ENCODE assay signal across 21 cellular contexts in genomic region chr22:25748140-25748539, GRCh38. TPM values are rescaled to one million over a fixed set of nuclear protein-coding genes. Genes with fewer than 3 reads are reported as not detected.
A peak's percentile ranks its signal among the peaks of the same experiment; 100 is the strongest.
DNase-seq lines count a peak whose midpoint lies in the region; ATAC-seq, FAIRE-seq and TF ChIP-seq lines count a peak whose summit lies in the region.
"Had no signal": no experiment of that assay in that cellular context is flagged by ENCODE, and none has a peak within 500 bp of the region (broad histone marks: within the 10 kb centered on the region; RNA-seq: fewer than 3 reads in every experiment).

No MANE protein-coding gene starts in this region.

- DNase-seq in activated naive CD4-positive, alpha-beta T cell treated with anti-CD3 and anti-CD28 coated beads, Interleukin-2, amount 50 U/mL, for 72 hours (ENCODE audit: low spot score in 2 of 2) = no peak
- DNase-seq in activated naive CD4-positive, alpha-beta T cell (lab: John Stamatoyannopoulos, UW) = no peak
- DNase-seq in MV-4-11 (lab: John Stamatoyannopoulos, UW) (peak; percentile 14), coronary artery (ENCODE audit: low spot score) (no peak), stomach (no peak), cerebellum (ENCODE audit: low spot score) (no peak), pancreas (no peak)
- DNase-seq in stimulated activated CD4-positive, alpha-beta T cell treated with anti-CD3 and anti-CD28 coated beads, Interleukin-4, amount 100 ng/mL, for 4 hours = no peak
- DNase-seq: activated T-cell treated with anti-CD3 and anti-CD28 coated beads, Interleukin-2, amount 50 U/mL, for 4 hours; AML-193; amygdala; NCI-H1105 treated with DMSO at 0.1 percent for 48 hours; NCI-H774 had no signal

- TF ChIP-seq EP300 in stomach (IDR thresholded peaks at IDR 0.05) = no peak

- peaks cover 0 to 27% of the 10 kb centered on the region in 2 donors for H3K36me3 Mint-ChIP-seq in activated naive CD4-positive, alpha-beta T cell treated with anti-CD3 and anti-CD28 coated beads, Interleukin-2, amount 50 U/mL, for 72 hours
- H3K36me3 Mint-ChIP-seq: natural killer cell treated with Interleukin-12 subunit alpha and Interleukin-12 subunit beta and Interleukin-15 and Interleukin-18, amount 100 ng/mL, for 72 hours had no signal

- H3K27ac ChIP-seq in coronary artery (peak overlapping the region; percentile 86 to 92), stomach (peak overlapping the region; percentile 19 to 72 (median 54)), pancreas (peak overlapping the region in 1 of 4 donors; percentile 58)
- H3K27ac ChIP-seq: colonic mucosa, epithelial cell of prostate had no signal

- H3K36me3 ChIP-seq in stomach (no peaks in the 10 kb centered on the region), pancreas (no peaks in the 10 kb centered on the region)
- H3K36me3 ChIP-seq: colonic mucosa had no signal

- H3K27ac Mint-ChIP-seq in activated naive CD4-positive, alpha-beta T cell treated with anti-CD3 and anti-CD28 coated beads, Interleukin-2, amount 50 U/mL, for 72 hours = peak overlapping the region; percentile 87 to 97
- H3K27ac Mint-ChIP-seq: IgD-negative memory B cell had no signal

- peaks cover 0 to 6% (median 0%) of the 10 kb centered on the region in 3 donors for H3K27me3 ChIP-seq in stomach
- no peaks in the 10 kb centered on the region for H3K27me3 ChIP-seq in pancreas
- H3K27me3 ChIP-seq: colonic mucosa had no signal

- no peak for ATAC-seq in activated naive CD4-positive, alpha-beta T cell treated with anti-CD3 and anti-CD28 coated beads, Interleukin-2, amount 50 U/mL, for 72 hours
- ATAC-seq in pancreas = no peak
- ATAC-seq: activated T-cell treated with anti-CD3 and anti-CD28 coated beads, Interleukin-2, amount 50 U/mL, for 4 hours had no signal

- 74 to 87% (median 79%) methylated on average over 5 of the region's 5 CpGs for WGBS in stomach, 5 donors
- WGBS in pancreas, 2 donors = 69 to 71% methylated on average over 5 of the region's 5 CpGs

- H3K9me3 ChIP-seq in stomach (no peaks in the 10 kb centered on the region), pancreas (no peaks in the 10 kb centered on the region)
- H3K9me3 ChIP-seq: colonic mucosa had no signal

- intact Hi-C loops in stomach (cut with DNase I; ENCODE audit: low total_unique reads) (no loop called here), pancreas (cut with DNase I) (no loop called here)

- peaks cover 0 to 8% of the 10 kb centered on the region in 2 donors for H3K9me3 Mint-ChIP-seq in activated naive CD4-positive, alpha-beta T cell treated with anti-CD3 and anti-CD28 coated beads, Interleukin-2, amount 50 U/mL, for 72 hours
- H3K9me3 Mint-ChIP-seq: activated T-cell treated with anti-CD3 and anti-CD28 coated beads, Interleukin-2, amount 50 U/mL, for 4 hours; IgD-negative memory B cell; natural killer cell treated with Interleukin-12 subunit alpha and Interleukin-12 subunit beta and Interleukin-15 and Interleukin-18, amount 100 ng/mL, for 72 hours had no signal

- peaks cover 0 to 18% (median 0%) of the 10 kb centered on the region in 4 donors for H3K4me1 ChIP-seq in stomach
- no peaks in the 10 kb centered on the region for H3K4me1 ChIP-seq in pancreas
- H3K4me1 ChIP-seq: colonic mucosa had no signal

- no peak for TF ChIP-seq POLR2A in stomach (IDR thresholded peaks at IDR 0.05)

- TF ChIP-seq CTCF in coronary artery (IDR thresholded peaks at IDR 0.05) (no peak), stomach (IDR thresholded peaks at IDR 0.05) (no peak), pancreas (IDR thresholded peaks at IDR 0.05) (no peak)

- no peak for FAIRE-seq in pancreas (lab: Jason Lieb, UNC)
- FAIRE-seq: GM12891 had no signal

- H3K4me3 ChIP-seq in coronary artery (no peak overlapping the region), stomach (no peak overlapping the region), pancreas (no peak overlapping the region)
- H3K4me3 ChIP-seq: colonic mucosa had no signal

RNA-seq across cellular contexts. Expression of gene MYO18B, which starts 6.2 kb away (rescaled TPM):
- 1 to 10 TPM in 1 of 2 donors, under 1 TPM in 1; 0.98 to 5.9 TPM for total RNA-seq in activated naive CD4-positive, alpha-beta T cell treated with anti-CD3 and anti-CD28 coated beads, Interleukin-2, amount 50 U/mL, for 72 hours
- 1 to 10 TPM in 2 of 5 donors, under 1 TPM in 2, not detected in 1; 0.58 to 7.6 (median 1.2) TPM for total RNA-seq in stomach
- 1 to 10 TPM in 1 of 3 donors, under 1 TPM in 2; 0.31 to 3.1 (median 0.75) TPM for polyA plus RNA-seq in stomach
- 0.36 TPM for total RNA-seq in cerebellum
- under 1 TPM; 0.05 to 0.47 (median 0.10) TPM for total RNA-seq in pancreas
- under 1 TPM; 0.15 to 0.23 TPM for polyA plus RNA-seq in pancreas
- total RNA-seq: G401, pulmonary artery endothelial cell had no signal
- polyA plus RNA-seq: IgD-negative memory B cell, mammary epithelial cell had no signal
